1 cellular context compared by ENCODE assay signal in the genomic region with DNA sequence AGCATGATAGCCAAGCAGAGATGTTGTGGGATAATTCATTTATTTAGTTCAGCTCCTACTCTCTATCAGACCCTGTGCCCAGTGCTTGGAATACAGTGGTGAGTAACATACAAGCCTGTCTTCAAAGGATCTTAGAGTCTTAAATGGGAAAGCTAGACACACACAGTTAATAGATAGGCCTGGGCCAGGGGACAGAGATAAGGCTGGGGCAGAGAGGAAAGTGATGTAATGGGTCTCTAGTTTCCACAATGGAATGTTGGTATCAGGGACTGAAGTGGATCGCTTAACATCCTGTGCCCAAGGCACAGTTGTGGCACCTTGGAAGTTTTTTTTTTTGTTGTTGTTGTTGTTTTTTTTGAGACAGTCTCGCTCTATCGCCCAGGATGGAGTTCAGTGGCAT.
TF ChIP-seq lines count a peak whose summit lies in the region.

No MANE protein-coding gene starts in this region.

TF ChIP-seq in HEK293, 187 proteins besides CTCF, POLR2A, EP300 and RAD21 (continued from another document):
- TF ChIP-seq, protein P1, sequence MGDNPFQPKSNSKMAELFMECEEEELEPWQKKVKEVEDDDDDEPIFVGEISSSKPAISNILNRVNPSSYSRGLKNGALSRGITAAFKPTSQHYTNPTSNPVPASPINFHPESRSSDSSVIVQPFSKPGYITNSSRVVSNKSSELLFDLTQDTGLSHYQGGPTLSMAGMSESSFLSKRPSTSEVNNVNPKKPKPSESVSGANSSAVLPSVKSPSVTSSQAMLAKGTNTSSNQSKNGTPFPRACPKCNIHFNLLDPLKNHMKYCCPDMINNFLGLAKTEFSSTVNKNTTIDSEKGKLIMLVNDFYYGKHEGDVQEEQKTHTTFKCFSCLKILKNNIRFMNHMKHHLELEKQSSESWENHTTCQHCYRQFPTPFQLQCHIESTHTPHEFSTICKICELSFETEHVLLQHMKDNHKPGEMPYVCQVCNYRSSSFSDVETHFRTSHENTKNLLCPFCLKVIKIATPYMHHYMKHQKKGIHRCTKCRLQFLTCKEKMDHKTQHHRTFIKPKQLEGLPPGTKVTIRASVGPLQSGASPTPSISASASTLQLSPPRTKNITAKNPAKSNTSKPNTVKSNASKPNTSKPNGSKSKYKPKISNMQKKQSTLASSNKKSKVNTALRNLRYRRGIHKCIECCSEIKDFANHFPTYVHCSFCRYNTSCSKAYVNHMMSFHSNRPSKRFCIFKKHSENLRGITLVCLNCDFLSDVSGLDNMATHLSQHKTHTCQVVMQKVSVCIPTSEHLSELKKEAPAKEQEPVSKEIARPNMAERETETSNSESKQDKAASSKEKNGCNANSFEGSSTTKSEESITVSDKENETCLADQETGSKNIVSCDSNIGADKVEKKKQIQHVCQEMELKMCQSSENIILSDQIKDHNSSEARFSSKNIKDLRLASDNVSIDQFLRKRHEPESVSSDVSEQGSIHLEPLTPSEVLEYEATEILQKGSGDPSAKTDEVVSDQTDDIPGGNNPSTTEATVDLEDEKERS (tag by site-specific recombination; IDR thresholded peaks at IDR 0.05), result 0 out of 2 replicates have a peak, but pooled peaks have one; percentile 29
- TF ChIP-seq ZFP69B (tag by site-specific recombination; IDR thresholded peaks at IDR 0.05), result peak; percentile 86
- no peak for TF ChIP-seq ZNF530 (tag by site-specific recombination; IDR thresholded peaks at IDR 0.05; ENCODE audit: low read depth)
- TF ChIP-seq HOXC10 (CRISPR knock-in tag; IDR thresholded peaks at IDR 0.05), result no peak
- TF ChIP-seq, protein P2, sequence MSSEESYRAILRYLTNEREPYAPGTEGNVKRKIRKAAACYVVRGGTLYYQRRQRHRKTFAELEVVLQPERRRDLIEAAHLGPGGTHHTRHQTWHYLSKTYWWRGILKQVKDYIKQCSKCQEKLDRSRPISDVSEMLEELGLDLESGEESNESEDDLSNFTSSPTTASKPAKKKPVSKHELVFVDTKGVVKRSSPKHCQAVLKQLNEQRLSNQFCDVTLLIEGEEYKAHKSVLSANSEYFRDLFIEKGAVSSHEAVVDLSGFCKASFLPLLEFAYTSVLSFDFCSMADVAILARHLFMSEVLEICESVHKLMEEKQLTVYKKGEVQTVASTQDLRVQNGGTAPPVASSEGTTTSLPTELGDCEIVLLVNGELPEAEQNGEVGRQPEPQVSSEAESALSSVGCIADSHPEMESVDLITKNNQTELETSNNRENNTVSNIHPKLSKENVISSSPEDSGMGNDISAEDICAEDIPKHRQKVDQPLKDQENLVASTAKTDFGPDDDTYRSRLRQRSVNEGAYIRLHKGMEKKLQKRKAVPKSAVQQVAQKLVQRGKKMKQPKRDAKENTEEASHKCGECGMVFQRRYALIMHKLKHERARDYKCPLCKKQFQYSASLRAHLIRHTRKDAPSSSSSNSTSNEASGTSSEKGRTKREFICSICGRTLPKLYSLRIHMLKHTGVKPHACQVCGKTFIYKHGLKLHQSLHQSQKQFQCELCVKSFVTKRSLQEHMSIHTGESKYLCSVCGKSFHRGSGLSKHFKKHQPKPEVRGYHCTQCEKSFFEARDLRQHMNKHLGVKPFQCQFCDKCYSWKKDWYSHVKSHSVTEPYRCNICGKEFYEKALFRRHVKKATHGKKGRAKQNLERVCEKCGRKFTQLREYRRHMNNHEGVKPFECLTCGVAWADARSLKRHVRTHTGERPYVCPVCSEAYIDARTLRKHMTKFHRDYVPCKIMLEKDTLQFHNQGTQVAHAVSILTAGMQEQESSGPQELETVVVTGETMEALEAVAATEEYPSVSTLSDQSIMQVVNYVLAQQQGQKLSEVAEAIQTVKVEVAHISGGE (tag by site-specific recombination; conservative IDR thresholded peaks at IDR 0.05; ENCODE audit: low read depth), result no peak
- no peak for TF ChIP-seq ZBTB26 (tag by site-specific recombination; optimal IDR thresholded peaks at IDR 0.05)
- TF ChIP-seq PRDM1 (tag by site-specific recombination; IDR thresholded peaks at IDR 0.05), result no peak
- TF ChIP-seq ZBTB17 (tag by site-specific recombination; IDR thresholded peaks at IDR 0.05), result 0 out of 2 replicates have a peak, but pooled peaks have one; percentile 9
- no peak for TF ChIP-seq ATF2 (tag by site-specific recombination; IDR thresholded peaks at IDR 0.05; ENCODE audit: low read depth)
- TF ChIP-seq MYNN (tag by site-specific recombination; IDR thresholded peaks at IDR 0.05; ENCODE audit: borderline replicate concordance), result no peak
- TF ChIP-seq, protein P3, sequence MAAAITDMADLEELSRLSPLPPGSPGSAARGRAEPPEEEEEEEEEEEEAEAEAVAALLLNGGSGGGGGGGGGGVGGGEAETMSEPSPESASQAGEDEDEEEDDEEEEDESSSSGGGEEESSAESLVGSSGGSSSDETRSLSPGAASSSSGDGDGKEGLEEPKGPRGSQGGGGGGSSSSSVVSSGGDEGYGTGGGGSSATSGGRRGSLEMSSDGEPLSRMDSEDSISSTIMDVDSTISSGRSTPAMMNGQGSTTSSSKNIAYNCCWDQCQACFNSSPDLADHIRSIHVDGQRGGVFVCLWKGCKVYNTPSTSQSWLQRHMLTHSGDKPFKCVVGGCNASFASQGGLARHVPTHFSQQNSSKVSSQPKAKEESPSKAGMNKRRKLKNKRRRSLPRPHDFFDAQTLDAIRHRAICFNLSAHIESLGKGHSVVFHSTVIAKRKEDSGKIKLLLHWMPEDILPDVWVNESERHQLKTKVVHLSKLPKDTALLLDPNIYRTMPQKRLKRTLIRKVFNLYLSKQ (tag by site-specific recombination; IDR thresholded peaks at IDR 0.05; ENCODE audit: borderline replicate concordance), result no peak
- TF ChIP-seq WT1 (tag by site-specific recombination; IDR thresholded peaks at IDR 0.05), result no peak
- TF ChIP-seq TRIM28 (IDR thresholded peaks at IDR 0.05; ENCODE audit: borderline replicate concordance, low read length), result no peak
- TF ChIP-seq, protein P4, sequence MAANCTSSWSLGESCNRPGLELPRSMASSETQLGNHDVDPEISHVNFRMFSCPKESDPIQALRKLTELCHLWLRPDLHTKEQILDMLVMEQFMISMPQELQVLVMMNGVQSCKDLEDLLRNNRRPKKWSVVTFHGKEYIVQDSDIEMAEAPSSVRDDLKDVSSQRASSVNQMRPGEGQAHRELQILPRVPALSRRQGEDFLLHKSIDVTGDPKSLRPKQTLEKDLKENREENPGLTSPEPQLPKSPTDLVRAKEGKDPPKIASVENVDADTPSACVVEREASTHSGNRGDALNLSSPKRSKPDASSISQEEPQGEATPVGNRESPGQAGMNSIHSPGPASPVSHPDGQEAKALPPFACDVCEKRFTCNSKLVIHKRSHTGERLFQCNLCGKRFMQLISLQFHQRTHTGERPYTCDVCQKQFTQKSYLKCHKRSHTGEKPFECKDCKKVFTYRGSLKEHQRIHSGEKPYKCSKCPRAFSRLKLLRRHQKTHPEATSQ (tag by site-specific recombination; IDR thresholded peaks at IDR 0.05), result no peak
- TF ChIP-seq ZEB2 (tag by site-specific recombination; IDR thresholded peaks at IDR 0.05), result peak; percentile 29; the same call in 1 of the 2 replicates
- TF ChIP-seq, protein P5, sequence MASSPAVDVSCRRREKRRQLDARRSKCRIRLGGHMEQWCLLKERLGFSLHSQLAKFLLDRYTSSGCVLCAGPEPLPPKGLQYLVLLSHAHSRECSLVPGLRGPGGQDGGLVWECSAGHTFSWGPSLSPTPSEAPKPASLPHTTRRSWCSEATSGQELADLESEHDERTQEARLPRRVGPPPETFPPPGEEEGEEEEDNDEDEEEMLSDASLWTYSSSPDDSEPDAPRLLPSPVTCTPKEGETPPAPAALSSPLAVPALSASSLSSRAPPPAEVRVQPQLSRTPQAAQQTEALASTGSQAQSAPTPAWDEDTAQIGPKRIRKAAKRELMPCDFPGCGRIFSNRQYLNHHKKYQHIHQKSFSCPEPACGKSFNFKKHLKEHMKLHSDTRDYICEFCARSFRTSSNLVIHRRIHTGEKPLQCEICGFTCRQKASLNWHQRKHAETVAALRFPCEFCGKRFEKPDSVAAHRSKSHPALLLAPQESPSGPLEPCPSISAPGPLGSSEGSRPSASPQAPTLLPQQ (tag by site-specific recombination; IDR thresholded peaks at IDR 0.05), result peak; percentile 96
- no peak for TF ChIP-seq YY2 (tag by site-specific recombination; IDR thresholded peaks at IDR 0.05)
- no peak for TF ChIP-seq ZNF48 (tag by site-specific recombination; IDR thresholded peaks at IDR 0.05)
- TF ChIP-seq, protein P6, sequence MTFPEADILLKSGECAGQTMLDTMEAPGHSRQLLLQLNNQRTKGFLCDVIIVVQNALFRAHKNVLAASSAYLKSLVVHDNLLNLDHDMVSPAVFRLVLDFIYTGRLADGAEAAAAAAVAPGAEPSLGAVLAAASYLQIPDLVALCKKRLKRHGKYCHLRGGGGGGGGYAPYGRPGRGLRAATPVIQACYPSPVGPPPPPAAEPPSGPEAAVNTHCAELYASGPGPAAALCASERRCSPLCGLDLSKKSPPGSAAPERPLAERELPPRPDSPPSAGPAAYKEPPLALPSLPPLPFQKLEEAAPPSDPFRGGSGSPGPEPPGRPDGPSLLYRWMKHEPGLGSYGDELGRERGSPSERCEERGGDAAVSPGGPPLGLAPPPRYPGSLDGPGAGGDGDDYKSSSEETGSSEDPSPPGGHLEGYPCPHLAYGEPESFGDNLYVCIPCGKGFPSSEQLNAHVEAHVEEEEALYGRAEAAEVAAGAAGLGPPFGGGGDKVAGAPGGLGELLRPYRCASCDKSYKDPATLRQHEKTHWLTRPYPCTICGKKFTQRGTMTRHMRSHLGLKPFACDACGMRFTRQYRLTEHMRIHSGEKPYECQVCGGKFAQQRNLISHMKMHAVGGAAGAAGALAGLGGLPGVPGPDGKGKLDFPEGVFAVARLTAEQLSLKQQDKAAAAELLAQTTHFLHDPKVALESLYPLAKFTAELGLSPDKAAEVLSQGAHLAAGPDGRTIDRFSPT (tag by site-specific recombination; IDR thresholded peaks at IDR 0.05), result no peak
- TF ChIP-seq ZNF214 (tag by site-specific recombination; IDR thresholded peaks at IDR 0.05; ENCODE audit: borderline replicate concordance), result no peak
- TF ChIP-seq, protein P7, sequence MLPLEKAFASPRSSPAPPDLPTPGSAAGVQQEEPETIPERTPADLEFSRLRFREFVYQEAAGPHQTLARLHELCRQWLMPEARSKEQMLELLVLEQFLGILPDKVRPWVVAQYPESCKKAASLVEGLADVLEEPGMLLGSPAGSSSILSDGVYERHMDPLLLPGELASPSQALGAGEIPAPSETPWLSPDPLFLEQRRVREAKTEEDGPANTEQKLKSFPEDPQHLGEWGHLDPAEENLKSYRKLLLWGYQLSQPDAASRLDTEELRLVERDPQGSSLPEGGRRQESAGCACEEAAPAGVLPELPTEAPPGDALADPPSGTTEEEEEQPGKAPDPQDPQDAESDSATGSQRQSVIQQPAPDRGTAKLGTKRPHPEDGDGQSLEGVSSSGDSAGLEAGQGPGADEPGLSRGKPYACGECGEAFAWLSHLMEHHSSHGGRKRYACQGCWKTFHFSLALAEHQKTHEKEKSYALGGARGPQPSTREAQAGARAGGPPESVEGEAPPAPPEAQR (tag by site-specific recombination; IDR thresholded peaks at IDR 0.05), result no peak
- TF ChIP-seq ZNF132 (tag by site-specific recombination; IDR thresholded peaks at IDR 0.05; ENCODE audit: borderline replicate concordance), result no peak
- no peak for TF ChIP-seq ZNF514 (tag by site-specific recombination; IDR thresholded peaks at IDR 0.05)
- no peak for TF ChIP-seq ZNF777 (tag by site-specific recombination; IDR thresholded peaks at IDR 0.05; ENCODE audit: borderline replicate concordance)
- TF ChIP-seq ZNF174 (tag by site-specific recombination; IDR thresholded peaks at IDR 0.05), result no peak
- no peak for TF ChIP-seq ZNF423 (tag by site-specific recombination; IDR thresholded peaks at IDR 0.05)
- TF ChIP-seq KLF1 (tag by site-specific recombination; IDR thresholded peaks at IDR 0.05), result no peak
- no peak for TF ChIP-seq ZNF548 (tag by site-specific recombination; IDR thresholded peaks at IDR 0.05)
- TF ChIP-seq ZXDB (tag by site-specific recombination; IDR thresholded peaks at IDR 0.05), result no peak
- TF ChIP-seq ZNF513 (tag by site-specific recombination; IDR thresholded peaks at IDR 0.05), result no peak
